In genomic region chr16:70204668-70205405, GRCh38 we compare ENCODE assay signal across 8 cellular contexts. TPM values are rescaled to one million over a fixed set of nuclear protein-coding genes. Genes with fewer than 3 reads are reported as not detected.
"Had no signal": no experiment of that assay in that cellular context is flagged by ENCODE, and none has a peak within 500 bp of the region (broad histone marks: within the 10 kb centered on the region; RNA-seq: fewer than 3 reads in every experiment).

No MANE protein-coding gene starts in this region.

RNA-seq across cellular contexts. Expression of gene CLEC18C, which starts 31.2 kb away (rescaled TPM):
- total RNA-seq: hepatocyte, left ventricle myocardium inferior, left ventricle myocardium superior, mesenteric fat pad, mesothelial cell of epicardium had no signal
- polyA plus RNA-seq: hepatocyte, immature natural killer cell, keratinocyte, mammary epithelial cell had no signal
